In the genomic region with DNA sequence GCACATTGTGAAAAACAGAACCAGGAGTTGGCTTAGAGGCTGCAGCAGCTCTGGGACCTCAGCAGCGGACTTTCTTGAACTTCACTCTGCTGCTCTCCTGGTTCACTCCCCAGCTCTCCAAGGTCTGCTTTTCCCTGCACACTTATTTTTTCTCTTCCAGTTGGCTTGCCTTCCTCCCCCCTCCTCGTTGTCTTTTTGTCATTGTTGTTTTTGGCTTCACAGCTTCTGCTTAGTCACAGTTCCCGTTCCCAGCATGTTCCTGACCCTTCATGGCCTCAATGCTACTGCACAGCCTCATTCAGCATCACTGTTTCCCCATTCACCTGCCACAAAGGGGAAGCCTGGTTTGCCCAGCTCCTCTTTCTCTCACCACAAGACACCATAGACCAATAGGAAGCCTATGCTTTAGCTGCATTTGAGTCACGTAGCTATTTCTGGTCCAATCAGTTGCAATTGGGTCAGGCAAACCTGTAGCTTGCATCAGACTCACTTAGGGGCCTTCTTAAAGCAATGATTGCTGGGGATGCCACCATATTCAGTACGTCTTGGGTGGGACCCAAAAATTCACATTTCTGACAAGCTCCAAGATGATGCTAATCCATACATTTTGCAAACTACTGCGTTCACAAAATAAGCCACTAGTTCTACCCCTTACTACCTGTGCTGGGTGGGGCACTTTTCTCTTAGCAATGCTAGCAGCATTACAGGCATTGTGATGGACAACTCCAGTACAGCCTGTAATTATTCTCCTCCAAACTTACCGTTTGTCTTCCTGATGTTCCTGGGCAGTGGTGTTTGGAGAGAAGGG, we compare ENCODE assay signal across 9 cellular contexts. TPM values are rescaled to one million over a fixed set of nuclear protein-coding genes. Genes with fewer than 3 reads are reported as not detected.
DNase-seq lines count a peak whose midpoint lies in the region; ATAC-seq lines count a peak whose summit lies in the region.
"Had no signal": no experiment of that assay in that cellular context is flagged by ENCODE, and none has a peak within 500 bp of the region (broad histone marks: within the 10 kb centered on the region; RNA-seq: fewer than 3 reads in every experiment).

No MANE protein-coding gene starts in this region.

- no peak overlapping the region for H3K9ac ChIP-seq in skeletal muscle tissue (ENCODE audit: low read depth in 1 of 3, low read length in 3 of 3)

- H3K27ac ChIP-seq in skeletal muscle tissue (ENCODE audit: low read depth, low read length), result peak overlapping the region; percentile 47
- H3K27ac ChIP-seq: 22Rv1 had no signal

- H3K4me3 ChIP-seq in skeletal muscle tissue (ENCODE audit: low read length in 3 of 3), result no peak overlapping the region

- DNase-seq in NK-92 treated with Interleukin-12 subunit alpha and Interleukin-12 subunit beta, amount 100 ng/mL, for 24 hours (lab: John Stamatoyannopoulos, UW), result peak; percentile 43
- DNase-seq in NK-92 (lab: John Stamatoyannopoulos, UW; ENCODE audit: unreplicated experiment) (no peak), SKM-1 (lab: John Stamatoyannopoulos, UW; ENCODE audit: unreplicated experiment) (peak; percentile 98), fibroblast of peridontal ligament (ENCODE audit: extremely low read depth) (peak; percentile 29), DMS 273 (lab: John Stamatoyannopoulos, UW; ENCODE audit: unreplicated experiment) (no peak), NCI-H1048 (lab: John Stamatoyannopoulos, UW) (no peak)

- H3K27me3 ChIP-seq in skeletal muscle tissue (ENCODE audit: control insufficient read depth in 3 of 3, insufficient read depth in 3 of 3, low read length in 3 of 3), result peaks cover 0 to 8% (median 0%) of the 10 kb centered on the region in 3 donors

- no peaks in the 10 kb centered on the region for H3K36me3 ChIP-seq in skeletal muscle tissue (ENCODE audit: control insufficient read depth in 3 of 3, insufficient read depth in 3 of 3, low read length in 3 of 3)

- peaks cover 0 to 14% (median 0%) of the 10 kb centered on the region in 3 donors for H3K4me1 ChIP-seq in skeletal muscle tissue (ENCODE audit: control insufficient read depth in 3 of 3, insufficient read depth in 3 of 3, low read length in 3 of 3)

- H3K9me3 ChIP-seq in skeletal muscle tissue (ENCODE audit: control insufficient read depth in 3 of 3, low read length in 3 of 3), result no peaks in the 10 kb centered on the region

- peak; percentile 69 for ATAC-seq in HG03025 (IDR thresholded peaks at IDR 0.05; ENCODE audit: low FRiP score, unreplicated experiment)

RNA-seq across cellular contexts. Expression of a gene that starts 7.8 kb away (rescaled TPM):
- total RNA-seq in skeletal muscle tissue, result 28.2 TPM

RNA-seq across cellular contexts. Expression of a gene that starts 18.3 kb away (rescaled TPM):
- total RNA-seq in skeletal muscle tissue, result 55.8 TPM

Comparison
In these comparisons a context has a peak if more than half of its experiments do, and no peak if none do; other contexts are left out.
1. DNase-seq: peak in NK-92 treated with Interleukin-12 subunit alpha and Interleukin-12 subunit beta, amount 100 ng/mL, for 24 hours (single experiment), SKM-1 (single experiment) and fibroblast of peridontal ligament (single experiment); none in NK-92 (single experiment), DMS 273 (single experiment) and NCI-H1048 (single experiment).